In genomic region chr1:213939888-213940287, GRCh38 we compare ENCODE assay signal across 22 cellular contexts. TPM values are rescaled to one million over a fixed set of nuclear protein-coding genes. Genes with fewer than 3 reads are reported as not detected.
"Had no signal": no experiment of that assay in that cellular context is flagged by ENCODE, and none has a peak within 500 bp of the region (broad histone marks: within the 10 kb centered on the region; RNA-seq: fewer than 3 reads in every experiment).

No MANE protein-coding gene starts in this region.

- H3K36me3 ChIP-seq: neural progenitor cell, ovary, upper lobe of left lung, vagina had no signal

- H3K79me2 ChIP-seq: hepatocyte had no signal

- H3K4me3 Mint-ChIP-seq: natural killer cell treated with Interleukin-12 subunit alpha and Interleukin-12 subunit beta and Interleukin-15 and Interleukin-18, amount 100 ng/mL, for 72 hours; neural progenitor cell had no signal

- H2AFZ ChIP-seq: hepatocyte, neural progenitor cell had no signal

- H3K4me2 ChIP-seq: hepatocyte, neural progenitor cell had no signal

- H3K27me3 ChIP-seq: hepatocyte, neural progenitor cell, ovary, upper lobe of left lung, vagina had no signal

- H3K27ac ChIP-seq: foreskin keratinocyte, hepatocyte, neural progenitor cell, ovary, upper lobe of left lung, vagina had no signal

- H3K27me3 Mint-ChIP-seq: natural killer cell treated with Interleukin-12 subunit alpha and Interleukin-12 subunit beta and Interleukin-15 and Interleukin-18, amount 100 ng/mL, for 72 hours had no signal

- H3K9me3 ChIP-seq: ovary, upper lobe of left lung, vagina had no signal

- DNase-seq: dermis blood vessel endothelial cell; erythroblast; foreskin keratinocyte; head of caudate nucleus; kidney; left cardiac atrium; left ventricle myocardium superior; mesenchymal stem cell; midbrain; nucleus accumbens; ovary; right cardiac atrium; small intestine; stimulated activated CD4-positive, alpha-beta T cell treated with anti-CD3 and anti-CD28 coated beads, Interleukin-2, amount 100 ng/mL, for 48 hours; stimulated activated naive CD4-positive, alpha-beta T cell treated with Interleukin-2 at 50 U/mL for 16 hours; upper lobe of left lung had no signal

- ATAC-seq: foreskin keratinocyte; left cardiac atrium; left ventricle myocardium superior; natural killer cell treated with Interleukin-12 subunit alpha and Interleukin-12 subunit beta and Interleukin-15 and Interleukin-18, amount 100 ng/mL, for 72 hours; right cardiac atrium had no signal

- H3K4me1 Mint-ChIP-seq: neural progenitor cell had no signal

- FAIRE-seq: endothelial cell of umbilical vein, kidney, small intestine had no signal

- H3K4me1 ChIP-seq: foreskin keratinocyte, neural progenitor cell, upper lobe of left lung, vagina had no signal

- H3K4me3 ChIP-seq: hepatocyte, lung, neural progenitor cell, ovary, upper lobe of left lung, vagina had no signal

- H3K27ac Mint-ChIP-seq: natural killer cell treated with Interleukin-12 subunit alpha and Interleukin-12 subunit beta and Interleukin-15 and Interleukin-18, amount 100 ng/mL, for 72 hours; neural progenitor cell had no signal

- H3K36me3 Mint-ChIP-seq: natural killer cell treated with Interleukin-12 subunit alpha and Interleukin-12 subunit beta and Interleukin-15 and Interleukin-18, amount 100 ng/mL, for 72 hours; neural progenitor cell had no signal

RNA-seq across cellular contexts. Expression of gene PROX1, which starts 47.9 kb away (rescaled TPM):
- total RNA-seq: natural killer cell treated with Interleukin-12 subunit alpha and Interleukin-12 subunit beta and Interleukin-15 and Interleukin-18, amount 100 ng/mL, for 72 hours had no signal
